Comparison of ENCODE assay signal across 28 cellular contexts in genomic region chr12:42286741-42287140, GRCh38.
"Had no signal": no experiment of that assay in that cellular context is flagged by ENCODE, and none has a peak within 500 bp of the region (broad histone marks: within the 10 kb centered on the region; RNA-seq: fewer than 3 reads in every experiment).

No MANE protein-coding gene starts in this region.

- H3K4me1 Mint-ChIP-seq: stimulated activated effector memory CD8-positive, alpha-beta T cell treated with anti-CD3 and anti-CD28 coated beads, Interleukin-12 subunit alpha, Interleukin-12 subunit beta, amount 100 ng/mL, for 72 hours; stimulated activated naive CD8-positive, alpha-beta T cell treated with anti-CD3 and anti-CD28 coated beads, Interleukin-15, amount 100 ng/mL, for 72 hours had no signal

- H3K27ac Mint-ChIP-seq: stimulated activated effector memory CD8-positive, alpha-beta T cell treated with anti-CD3 and anti-CD28 coated beads, Interleukin-12 subunit alpha, Interleukin-12 subunit beta, amount 100 ng/mL, for 72 hours; stimulated activated memory B cell treated with anti-CD40 and anti-IgM and Interleukin-4, amounts not matched to agents 10 μg/mL and 1 μg/mL and 100 μg/mL, for 72 hours; stimulated activated naive CD8-positive, alpha-beta T cell treated with anti-CD3 and anti-CD28 coated beads, Interleukin-15, amount 100 ng/mL, for 72 hours; stimulated activated naive CD8-positive, alpha-beta T cell treated with anti-CD3 and anti-CD28 coated beads, Interleukin-15, Interleukin-2, amounts not matched to agents 100 ng/mL and 50 ng/mL, for 24 hours; type B pancreatic cell had no signal

- ATAC-seq: stimulated activated effector memory CD8-positive, alpha-beta T cell treated with anti-CD3 and anti-CD28 coated beads, Interleukin-12 subunit alpha, Interleukin-12 subunit beta, amount 100 ng/mL, for 72 hours; stimulated activated memory B cell treated with anti-CD40 and anti-IgM and Interleukin-4, amounts not matched to agents 10 μg/mL and 1 μg/mL and 100 μg/mL, for 72 hours; stimulated activated naive B cell treated with anti-CD40 and anti-IgM and Interleukin-4, amounts not matched to agents 10 μg/mL and 1 μg/mL and 100 μg/mL, for 72 hours; stimulated activated naive CD8-positive, alpha-beta T cell treated with anti-CD3 and anti-CD28 coated beads, Interleukin-15, amount 100 ng/mL, for 72 hours; stimulated activated naive CD8-positive, alpha-beta T cell treated with anti-CD3 and anti-CD28 coated beads, Interleukin-15, Interleukin-2, amounts not matched to agents 100 U/mL and 50 U/mL, for 24 hours; upper lobe of right lung had no signal

- H3K27me3 ChIP-seq: stomach, suprapubic skin, testis, thyroid gland, tibial artery, tibial nerve, transverse colon, upper lobe of left lung, upper lobe of right lung, uterus, vagina had no signal

- DNase-seq: stimulated activated CD4-positive, alpha-beta T cell treated with anti-CD3 and anti-CD28 coated beads, Interleukin-2, amount 100 ng/mL, for 48 hours; stimulated activated CD4-positive, alpha-beta T cell treated with anti-CD3 and anti-CD28 coated beads, Interleukin-4, amount 100 ng/mL, for 1 hour; stimulated activated CD4-positive, alpha-beta T cell treated with anti-CD3 and anti-CD28 coated beads, Interleukin-4, amount 100 ng/mL, for 24 hours; stimulated activated CD4-positive, alpha-beta T cell treated with anti-CD3 and anti-CD28 coated beads, Interleukin-4, amount 100 ng/mL, for 4 hours; stimulated activated CD8-positive, alpha-beta memory T cell treated with anti-CD3 and anti-CD28 coated beads, Interleukin-4, amount 100 ng/mL, for 48 hours; stimulated activated naive B cell treated with anti-CD40 and anti-IgM and Interleukin-4, amounts not matched to agents 10 μg/mL and 1 μg/mL and 100 μg/mL, for 72 hours; stimulated activated naive CD4-positive, alpha-beta T cell; stimulated activated naive CD4-positive, alpha-beta T cell treated with Interleukin-2 at 50 U/mL for 16 hours; stimulated activated naive CD8-positive, alpha-beta T cell treated with anti-CD3 and anti-CD28 coated beads, Interleukin-15, amount 100 ng/mL, for 72 hours; stimulated activated naive CD8-positive, alpha-beta T cell treated with anti-CD3 and anti-CD28 coated beads, Interleukin-15, Interleukin-2, amounts not matched to agents 100 U/mL and 50 U/mL, for 24 hours; stomach; substantia nigra; testis; thyroid gland; tibial artery; transverse colon; trophoblast cell; upper lobe of right lung; uterus had no signal

- H3K27me3 Mint-ChIP-seq: type B pancreatic cell had no signal

- H3K36me3 Mint-ChIP-seq: stimulated activated effector memory CD8-positive, alpha-beta T cell treated with anti-CD3 and anti-CD28 coated beads, Interleukin-12 subunit alpha, Interleukin-12 subunit beta, amount 100 ng/mL, for 72 hours; stimulated activated memory B cell treated with anti-CD40 and anti-IgM and Interleukin-4, amounts not matched to agents 10 μg/mL and 1 μg/mL and 100 μg/mL, for 72 hours; stimulated activated naive B cell treated with anti-CD40 and anti-IgM and Interleukin-4, amounts not matched to agents 10 μg/mL and 1 μg/mL and 100 μg/mL, for 72 hours; type B pancreatic cell had no signal

- H3K4me3 ChIP-seq: stomach, suprapubic skin, thoracic aorta, thyroid gland, tibial artery, tibial nerve, transverse colon, upper lobe of left lung, upper lobe of right lung, uterus, vagina had no signal

- H3K9me3 ChIP-seq: stomach, suprapubic skin, testis, thoracic aorta, thyroid gland, tibial artery, tibial nerve, transverse colon, upper lobe of left lung, upper lobe of right lung, uterus, vagina had no signal

- H3K36me3 ChIP-seq: stomach, suprapubic skin, thoracic aorta, thyroid gland, tibial artery, tibial nerve, transverse colon, upper lobe of left lung, upper lobe of right lung, uterus, vagina had no signal

- H3K27ac ChIP-seq: stomach, suprapubic skin, testis, thoracic aorta, thyroid gland, tibial artery, tibial nerve, transverse colon, upper lobe of left lung, upper lobe of right lung, uterus, vagina had no signal

- H3K9me3 Mint-ChIP-seq: stimulated activated effector memory CD8-positive, alpha-beta T cell treated with anti-CD3 and anti-CD28 coated beads, Interleukin-12 subunit alpha, Interleukin-12 subunit beta, amount 100 ng/mL, for 72 hours; stimulated activated memory B cell treated with anti-CD40 and anti-IgM and Interleukin-4, amounts not matched to agents 10 μg/mL and 1 μg/mL and 100 μg/mL, for 72 hours; stimulated activated naive B cell treated with anti-CD40 and anti-IgM and Interleukin-4, amounts not matched to agents 10 μg/mL and 1 μg/mL and 100 μg/mL, for 72 hours; stimulated activated naive CD8-positive, alpha-beta T cell treated with anti-CD3 and anti-CD28 coated beads, Interleukin-15, amount 100 ng/mL, for 72 hours; stimulated activated naive CD8-positive, alpha-beta T cell treated with anti-CD3 and anti-CD28 coated beads, Interleukin-15, Interleukin-2, amounts not matched to agents 100 ng/mL and 50 ng/mL, for 24 hours; type B pancreatic cell had no signal

- H3K4me3 Mint-ChIP-seq: stimulated activated effector memory CD8-positive, alpha-beta T cell treated with anti-CD3 and anti-CD28 coated beads, Interleukin-12 subunit alpha, Interleukin-12 subunit beta, amount 100 ng/mL, for 72 hours; stimulated activated memory B cell treated with anti-CD40 and anti-IgM and Interleukin-4, amounts not matched to agents 10 μg/mL and 1 μg/mL and 100 μg/mL, for 72 hours; stimulated activated naive B cell treated with anti-CD40 and anti-IgM and Interleukin-4, amounts not matched to agents 10 μg/mL and 1 μg/mL and 100 μg/mL, for 72 hours; stimulated activated naive CD8-positive, alpha-beta T cell treated with anti-CD3 and anti-CD28 coated beads, Interleukin-15, amount 100 ng/mL, for 72 hours; stimulated activated naive CD8-positive, alpha-beta T cell treated with anti-CD3 and anti-CD28 coated beads, Interleukin-15, Interleukin-2, amounts not matched to agents 100 ng/mL and 50 ng/mL, for 24 hours; type B pancreatic cell had no signal

- H3K4me1 ChIP-seq: suprapubic skin, testis, thyroid gland, tibial artery, tibial nerve, transverse colon, upper lobe of left lung, upper lobe of right lung, uterus had no signal
